ENCODE assay signal across 22 cellular contexts in genomic region chrX:41707218-41707617, GRCh38. TPM values are rescaled to one million over a fixed set of nuclear protein-coding genes. Genes with fewer than 3 reads are reported as not detected.
"Had no signal": no experiment of that assay in that cellular context is flagged by ENCODE, and none has a peak within 500 bp of the region (broad histone marks: within the 10 kb centered on the region; RNA-seq: fewer than 3 reads in every experiment).

No MANE protein-coding gene starts in this region.

- H3K27ac Mint-ChIP-seq: activated naive CD4-positive, alpha-beta T cell treated with anti-CD3 and anti-CD28 coated beads, Interleukin-2, amount 10 ng/mL, durations not matched to agents 7 days and 5 days; nephron progenitor cell; stimulated activated naive CD8-positive, alpha-beta T cell treated with anti-CD3 and anti-CD28 coated beads, Interleukin-15, amount 100 ng/mL, for 72 hours had no signal

- H3K4me1 ChIP-seq: body of pancreas, esophagus squamous epithelium, upper lobe of right lung had no signal

- H3K27me3 ChIP-seq: body of pancreas, esophagus squamous epithelium, left lung, upper lobe of right lung had no signal

- H3K4me1 Mint-ChIP-seq: nephron progenitor cell had no signal

- DNase-seq: activated CD4-positive, alpha-beta T cell treated with anti-CD3 and anti-CD28 coated beads, Interleukin-2, amount 50 U/mL, for 1 hour; activated naive CD4-positive, alpha-beta T cell treated with anti-CD3 and anti-CD28 coated beads, Interleukin-2, amount 10 ng/mL, durations not matched to agents 7 days and 5 days; amygdala; body of pancreas; central memory CD4-positive, alpha-beta T cell; effector CD4-positive, alpha-beta T cell; esophagus squamous epithelium; hypothalamus; kidney; left lung; mammary epithelial cell; nephron progenitor cell; stimulated activated naive CD8-positive, alpha-beta T cell treated with anti-CD3 and anti-CD28 coated beads, Interleukin-15, amount 100 ng/mL, for 72 hours; upper lobe of right lung had no signal

- H3K9me3 Mint-ChIP-seq: activated naive CD4-positive, alpha-beta T cell treated with anti-CD3 and anti-CD28 coated beads, Interleukin-2, amount 10 ng/mL, durations not matched to agents 7 days and 5 days; stimulated activated naive CD8-positive, alpha-beta T cell treated with anti-CD3 and anti-CD28 coated beads, Interleukin-15, amount 100 ng/mL, for 72 hours had no signal

- H3K4me3 ChIP-seq: body of pancreas, coronary artery, esophagus squamous epithelium, left lung, thoracic aorta, upper lobe of right lung had no signal

- H3K36me3 ChIP-seq: esophagus squamous epithelium, left lung, thoracic aorta, upper lobe of right lung had no signal

- H3K27ac ChIP-seq: body of pancreas, coronary artery, esophagus squamous epithelium, thoracic aorta, upper lobe of right lung had no signal

- ATAC-seq: activated CD4-positive, CD25-positive, alpha-beta regulatory T cell treated with anti-CD3 and anti-CD28 coated beads, Interleukin-2, amount 50 U/mL, for 24 hours; body of pancreas; left lung; sciatic nerve; stimulated activated naive CD8-positive, alpha-beta T cell treated with anti-CD3 and anti-CD28 coated beads, Interleukin-15, amount 100 ng/mL, for 72 hours; upper lobe of right lung had no signal

- H3K4me3 Mint-ChIP-seq: activated naive CD4-positive, alpha-beta T cell treated with anti-CD3 and anti-CD28 coated beads, Interleukin-2, amount 10 ng/mL, durations not matched to agents 7 days and 5 days; nephron progenitor cell; stimulated activated naive CD8-positive, alpha-beta T cell treated with anti-CD3 and anti-CD28 coated beads, Interleukin-15, amount 100 ng/mL, for 72 hours had no signal

- H3K9me3 ChIP-seq: body of pancreas, esophagus squamous epithelium, left lung, thoracic aorta, upper lobe of right lung had no signal

- H3K27me3 Mint-ChIP-seq: activated naive CD4-positive, alpha-beta T cell treated with anti-CD3 and anti-CD28 coated beads, Interleukin-2, amount 10 ng/mL, durations not matched to agents 7 days and 5 days; stimulated activated naive CD8-positive, alpha-beta T cell treated with anti-CD3 and anti-CD28 coated beads, Interleukin-15, amount 100 ng/mL, for 72 hours had no signal

RNA-seq across cellular contexts. Expression of gene GPR82, which starts 16.8 kb away (rescaled TPM):
- total RNA-seq: endothelial cell of umbilical vein, fibroblast of villous mesenchyme, mammary epithelial cell, osteocyte had no signal

RNA-seq across cellular contexts. Expression of gene GPR34, which starts 18.4 kb away (rescaled TPM):
- total RNA-seq: endothelial cell of umbilical vein; mammary epithelial cell; osteocyte; T-helper 2 cell treated with Interferon-gamma antibody and Interleukin-4, amounts not matched to agents 100 ng/mL and 5 ng/mL, for 36 hours had no signal
